In genomic region chr14:66650491-66650911, GRCh38 we compare ENCODE assay signal across 14 cellular contexts.
DNase-seq lines count a peak whose midpoint lies in the region; ATAC-seq, FAIRE-seq and TF ChIP-seq lines count a peak whose summit lies in the region.
"Had no signal": no experiment of that assay in that cellular context is flagged by ENCODE, and none has a peak within 500 bp of the region (broad histone marks: within the 10 kb centered on the region; RNA-seq: fewer than 3 reads in every experiment).

No MANE protein-coding gene starts in this region.

- peaks cover 0 to 2% of the 10 kb centered on the region in 2 experiments for H3K9me3 ChIP-seq in CD4-positive, CD25-positive, alpha-beta regulatory T cell (ENCODE audit: control insufficient read depth in 2 of 2, low read length in 2 of 2)
- H3K9me3 ChIP-seq in GM12878 (replicated peaks; ENCODE audit: control insufficient read depth, insufficient read depth, low read length) = peaks cover 1% of the 10 kb centered on the region; the same call in 2 of the 3 replicates
- H3K9me3 ChIP-seq: BE2C, gastroesophageal sphincter, right lobe of liver had no signal

- H3K4me1 Mint-ChIP-seq in CD4-positive, CD25-positive, alpha-beta regulatory T cell = peaks cover 19 to 37% (median 30%) of the 10 kb centered on the region in 4 donors
- peaks cover 7% of the 10 kb centered on the region for H3K4me1 Mint-ChIP-seq in glutamatergic neuron (ENCODE audit: low read depth, unreplicated experiment)

- H3K36me3 ChIP-seq in CD4-positive, CD25-positive, alpha-beta regulatory T cell (ENCODE audit: control insufficient read depth, insufficient read depth, low read length) = no peaks in the 10 kb centered on the region
- H3K36me3 ChIP-seq in GM12878 (ENCODE audit: control insufficient read depth in 2 of 2, insufficient read depth in 2 of 2, low read length in 1 of 2) = no peaks in the 10 kb centered on the region; a peak in 1 of 4 replicates
- H3K36me3 ChIP-seq: BE2C, gastroesophageal sphincter, right lobe of liver had no signal

- H3K9me3 Mint-ChIP-seq in CD4-positive, CD25-positive, alpha-beta regulatory T cell = peaks cover 0 to 4% (median 0%) of the 10 kb centered on the region in 7 donors
- H3K9me3 Mint-ChIP-seq in glutamatergic neuron (ENCODE audit: unreplicated experiment) = no peaks in the 10 kb centered on the region

- H2AFZ ChIP-seq in GM12878 (ENCODE audit: control insufficient read depth, low read depth, low read length) = peak overlapping the region; percentile 30; the same call in 1 of the 2 replicates

- no peaks in the 10 kb centered on the region for H3K27me3 Mint-ChIP-seq in CD4-positive, CD25-positive, alpha-beta regulatory T cell
- H3K27me3 Mint-ChIP-seq in glutamatergic neuron (ENCODE audit: unreplicated experiment) = no peaks in the 10 kb centered on the region
- H3K27me3 Mint-ChIP-seq: T-cell had no signal

- intact Hi-C loops in GM12878 (cut with micrococcal nuclease; ENCODE audit: unreplicated experiment) = loop anchor here (5.0 kb wide), 1 partner anchor 143 kb away; the partner anchor contains the start of gene GPHN

- H3K79me2 ChIP-seq in GM12878 (ENCODE audit: control insufficient read depth, insufficient read depth, low read length) = peaks cover 21% of the 10 kb centered on the region

- H3K36me3 Mint-ChIP-seq in CD4-positive, CD25-positive, alpha-beta regulatory T cell = no peaks in the 10 kb centered on the region
- H3K36me3 Mint-ChIP-seq in glutamatergic neuron (ENCODE audit: unreplicated experiment) = no peaks in the 10 kb centered on the region

- H3K4me3 ChIP-seq in CD4-positive, CD25-positive, alpha-beta regulatory T cell (ENCODE audit: low read depth, low read length) = peak overlapping the region; percentile 48
- peak overlapping the region; percentile 54 for H3K4me3 ChIP-seq in GM12878
- H3K4me3 ChIP-seq: gastroesophageal sphincter, right lobe of liver had no signal

- in situ Hi-C loops in GM12878 (cut with MboI) = no loop called here

- peak overlapping the region; percentile 57 for H3K9ac ChIP-seq in GM12878 (ENCODE audit: control insufficient read depth, insufficient read depth, low read length)

- no peaks in the 10 kb centered on the region for H4K20me1 ChIP-seq in GM12878 (ENCODE audit: control insufficient read depth, insufficient read depth)

- TF ChIP-seq CTCF in GM12878 (IDR thresholded peaks at IDR 0.05 in 2 of 3, conservative IDR thresholded peaks at IDR 0.05 in 1 of 3; ENCODE audit: control insufficient read depth in 2 of 3, extremely low read depth in 1 of 3, insufficient read depth in 1 of 3, low read depth in 3 of 3, low read length in 3 of 3) (no peak), glutamatergic neuron (IDR thresholded peaks at IDR 0.05; ENCODE audit: partially characterized antibody, unreplicated experiment) (no peak)

- DNase-seq in CD4-positive, CD25-positive, alpha-beta regulatory T cell = peak in 1 of 3 donors; percentile 60
- DNase-seq in GM12878 (ENCODE audit: low read depth, low spot score) = peak; percentile 76
- DNase-seq in ecto neural progenitor cell (ENCODE audit: low spot score) = no peak
- DNase-seq in HuH-7 (ENCODE audit: low spot score) = no peak
- DNase-seq in glutamatergic neuron = no peak
- DNase-seq: BE2C, NCI-H446 treated with DMSO at 0.1 percent for 48 hours, right lobe of liver, T-cell had no signal

- peak in 1 of 2 donors; percentile 31 for ATAC-seq in CD4-positive, CD25-positive, alpha-beta regulatory T cell (ENCODE audit: low read depth in 2 of 2)
- ATAC-seq in GM18861 (IDR thresholded peaks at IDR 0.05; ENCODE audit: unreplicated experiment) (peak; percentile 54), HG02981 (IDR thresholded peaks at IDR 0.05; ENCODE audit: unreplicated experiment) (peak; percentile 57), GM12878 (peak; percentile 79), HG02885 (IDR thresholded peaks at IDR 0.05; ENCODE audit: poor library complexity, unreplicated experiment) (no peak)
- ATAC-seq: gastroesophageal sphincter, HCT116, right lobe of liver, T-cell had no signal

- WGBS in GM12878 (ENCODE audit: insufficient coverage, insufficient replicate concordance, low lambda C conversion rate, missing lambda C conversion rate) = 1% methylated on average over 3 of the region's 3 CpGs

- peak overlapping the region; percentile 94 for H3K4me2 ChIP-seq in GM12878 (ENCODE audit: control insufficient read depth, insufficient read depth)

- BruUV-seq in GM12878 (replicated peaks; lab: Mats Ljungman, UMichigan) = no TSS peak

- TF ChIP-seq RAD21 in GM12878 (IDR thresholded peaks at IDR 0.05; ENCODE audit: insufficient read depth, low read depth, low read length) = no peak

- peak; percentile 80 for FAIRE-seq in GM12878 (lab: Jason Lieb, UNC)

- RAD21 ChIA-PET in GM12878 (lab: Charles Lee; ENCODE audit: unreplicated experiment) = interaction anchor here (1.0 to 2.5 kb wide), 11 partner anchors 10 to 266 kb away, joined by 3 to 15 read pairs (median 4); partner anchors contain the start of gene GPHN

- SMC1A ChIA-PET in GM12878 (lab: Charles Lee; ENCODE audit: uncharacterized antibody, unreplicated experiment) = interaction anchor here (0.9 to 3.3 kb wide), 14 partner anchors 9 to 155 kb away, joined by 3 to 17 read pairs (median 6); no protein-coding TSS in a partner anchor

- CTCF ChIA-PET in GM12878 (lab: Yijun Ruan, JAX) = interaction anchor here (0.9 to 2.3 kb wide), 6 partner anchors 10 to 143 kb away, joined by 3 to 11 read pairs (median 4); partner anchors contain the start of gene GPHN

- H3K4me3 Mint-ChIP-seq in CD4-positive, CD25-positive, alpha-beta regulatory T cell = no peak overlapping the region
- no peak overlapping the region for H3K4me3 Mint-ChIP-seq in glutamatergic neuron (ENCODE audit: unreplicated experiment)
- H3K4me3 Mint-ChIP-seq: T-cell had no signal

- no peak overlapping the region for H3K27ac ChIP-seq in CD4-positive, CD25-positive, alpha-beta regulatory T cell (ENCODE audit: insufficient read depth, low read length, poor library complexity, severe bottlenecking)
- H3K27ac ChIP-seq in GM12878 (ENCODE audit: control insufficient read depth, insufficient read depth) = peak overlapping the region; percentile 96
- H3K27ac ChIP-seq: gastroesophageal sphincter, right lobe of liver had no signal

- POLR2A ChIA-PET in GM12878 (lab: Charles Lee) = interaction anchor here (1.1 to 1.2 kb wide), 3 partner anchors 13 to 142 kb away, joined by 3 to 6 read pairs (median 3); partner anchors contain the start of gene GPHN

- TF ChIP-seq POLR2A in GM12878 (IDR thresholded peaks at IDR 0.05; ENCODE audit: low read depth, low read length) = no peak

- peak; percentile 73 to 74; a peak in 3 of 4 replicates for TF ChIP-seq EP300 in GM12878 (IDR thresholded peaks at IDR 0.05; ENCODE audit: borderline replicate concordance in 1 of 2, control insufficient read depth in 1 of 2, low read depth in 2 of 2, low read length in 2 of 2)

- H3K4me1 ChIP-seq in CD4-positive, CD25-positive, alpha-beta regulatory T cell (ENCODE audit: control insufficient read depth, insufficient read depth, low read length, poor library complexity, severe bottlenecking) = peaks cover 6% of the 10 kb centered on the region
- H3K4me1 ChIP-seq in GM12878 (ENCODE audit: control insufficient read depth, insufficient read depth, low read length) = peaks cover 36% of the 10 kb centered on the region
- H3K4me1 ChIP-seq: BE2C, right lobe of liver had no signal

- peak overlapping the region; percentile 12 to 79 (median 74) for H3K27ac Mint-ChIP-seq in CD4-positive, CD25-positive, alpha-beta regulatory T cell
- H3K27ac Mint-ChIP-seq in glutamatergic neuron (ENCODE audit: unreplicated experiment) = no peak overlapping the region
- H3K27ac Mint-ChIP-seq: T-cell had no signal

- no peaks in the 10 kb centered on the region for H3K27me3 ChIP-seq in CD4-positive, CD25-positive, alpha-beta regulatory T cell (ENCODE audit: control insufficient read depth, insufficient read depth, low read length)
- no peaks in the 10 kb centered on the region for H3K27me3 ChIP-seq in GM12878 (replicated peaks in 1 of 2; ENCODE audit: control insufficient read depth in 2 of 2, insufficient read depth in 2 of 2, low read length in 1 of 2)
- H3K27me3 ChIP-seq: BE2C, gastroesophageal sphincter, right lobe of liver had no signal

TF ChIP-seq in GM12878, 131 proteins besides CTCF, POLR2A, EP300 and RAD21 (continues in another document):
- peak in 1 of 2 experiments; percentile 94; a peak in 2 of 4 replicates for TF ChIP-seq ETV6 (conservative IDR thresholded peaks at IDR 0.05 in 1 of 2, IDR thresholded peaks at IDR 0.05 in 1 of 2; ENCODE audit: borderline replicate concordance in 1 of 2, low read depth in 1 of 2)
- TF ChIP-seq DPF2 (IDR thresholded peaks at IDR 0.05) = peak; percentile 35; the same call in 1 of the 2 replicates
- TF ChIP-seq HCFC1 (IDR thresholded peaks at IDR 0.05; ENCODE audit: low read length) = no peak
- no peak for TF ChIP-seq IRF5 (IDR thresholded peaks at IDR 0.05; ENCODE audit: borderline replicate concordance)
- peak; percentile 80 for TF ChIP-seq IRF4 (IDR thresholded peaks at IDR 0.05; ENCODE audit: low read depth, low read length)
- TF ChIP-seq FOXM1 (IDR thresholded peaks at IDR 0.05; ENCODE audit: low read depth, low read length) = peak; percentile 54; the same call in 1 of the 2 replicates
- 0 out of 2 replicates have a peak, but pooled peaks have one; percentile 32 for TF ChIP-seq MEF2A (IDR thresholded peaks at IDR 0.05; ENCODE audit: insufficient read depth, low read depth, low read length)
- no peak for TF ChIP-seq RFX5 (IDR thresholded peaks at IDR 0.05; ENCODE audit: low read depth, low read length)
- TF ChIP-seq TCF3 (IDR thresholded peaks at IDR 0.05; ENCODE audit: borderline replicate concordance, insufficient read depth, low read depth, low read length) = peak; percentile 73; the same call in 1 of the 2 replicates
